1 cellular context compared by ENCODE assay signal in the genomic region with DNA sequence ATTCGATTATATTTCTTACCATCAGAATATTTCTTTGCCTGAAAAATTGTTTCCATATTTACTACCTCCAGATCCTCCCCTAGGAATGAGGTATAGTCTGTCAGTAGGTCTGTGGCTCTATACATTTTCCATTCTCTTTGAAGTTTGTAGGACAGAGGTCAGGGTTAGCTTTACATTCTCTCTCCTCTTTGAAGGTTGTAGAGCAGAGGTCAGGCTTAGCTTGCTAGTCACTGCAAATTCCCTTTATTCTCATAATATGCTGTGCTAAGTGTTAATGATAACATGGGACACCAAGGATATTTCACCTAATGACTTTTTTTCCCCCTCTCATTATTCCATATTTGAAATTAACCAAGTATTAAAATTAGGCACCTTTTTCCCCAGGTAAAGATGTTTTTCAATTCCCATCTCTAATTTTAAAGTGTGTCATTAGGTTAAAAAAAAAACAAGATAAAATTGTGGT.
A peak's percentile ranks its signal among the peaks of the same experiment; 100 is the strongest.
TF ChIP-seq lines count a peak whose summit lies in the region.

No MANE protein-coding gene starts in this region.

TF ChIP-seq in HepG2, 621 proteins besides CTCF, POLR2A, EP300 and RAD21 (continued from another document and continues in another):
- TF ChIP-seq, protein P1, sequence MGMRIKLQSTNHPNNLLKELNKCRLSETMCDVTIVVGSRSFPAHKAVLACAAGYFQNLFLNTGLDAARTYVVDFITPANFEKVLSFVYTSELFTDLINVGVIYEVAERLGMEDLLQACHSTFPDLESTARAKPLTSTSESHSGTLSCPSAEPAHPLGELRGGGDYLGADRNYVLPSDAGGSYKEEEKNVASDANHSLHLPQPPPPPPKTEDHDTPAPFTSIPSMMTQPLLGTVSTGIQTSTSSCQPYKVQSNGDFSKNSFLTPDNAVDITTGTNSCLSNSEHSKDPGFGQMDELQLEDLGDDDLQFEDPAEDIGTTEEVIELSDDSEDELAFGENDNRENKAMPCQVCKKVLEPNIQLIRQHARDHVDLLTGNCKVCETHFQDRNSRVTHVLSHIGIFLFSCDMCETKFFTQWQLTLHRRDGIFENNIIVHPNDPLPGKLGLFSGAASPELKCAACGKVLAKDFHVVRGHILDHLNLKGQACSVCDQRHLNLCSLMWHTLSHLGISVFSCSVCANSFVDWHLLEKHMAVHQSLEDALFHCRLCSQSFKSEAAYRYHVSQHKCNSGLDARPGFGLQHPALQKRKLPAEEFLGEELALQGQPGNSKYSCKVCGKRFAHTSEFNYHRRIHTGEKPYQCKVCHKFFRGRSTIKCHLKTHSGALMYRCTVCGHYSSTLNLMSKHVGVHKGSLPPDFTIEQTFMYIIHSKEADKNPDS (CRISPR knock-in tag; IDR thresholded peaks at IDR 0.05) = no peak
- TF ChIP-seq IRF2 (CRISPR knock-in tag; IDR thresholded peaks at IDR 0.05) = peak; percentile 56; the same call in 1 of the 2 replicates
- TF ChIP-seq PRPF4 (IDR thresholded peaks at IDR 0.05; ENCODE audit: low read depth, low read length, poor library complexity, severe bottlenecking) = no peak
- TF ChIP-seq ZBTB42 (CRISPR knock-in tag; IDR thresholded peaks at IDR 0.05) = no peak
- no peak for TF ChIP-seq ZNF674 (CRISPR knock-in tag; IDR thresholded peaks at IDR 0.05; ENCODE audit: low read depth)
- TF ChIP-seq TCF7L2 (IDR thresholded peaks at IDR 0.05; ENCODE audit: low read depth, low read length) = peak; percentile 74
- no peak for TF ChIP-seq SNAPC2 (CRISPR knock-in tag; IDR thresholded peaks at IDR 0.05)
- no peak for TF ChIP-seq IKZF4 (CRISPR knock-in tag; IDR thresholded peaks at IDR 0.05; ENCODE audit: borderline replicate concordance, low read depth, not compliant biosample characterization)
- TF ChIP-seq, protein P2, sequence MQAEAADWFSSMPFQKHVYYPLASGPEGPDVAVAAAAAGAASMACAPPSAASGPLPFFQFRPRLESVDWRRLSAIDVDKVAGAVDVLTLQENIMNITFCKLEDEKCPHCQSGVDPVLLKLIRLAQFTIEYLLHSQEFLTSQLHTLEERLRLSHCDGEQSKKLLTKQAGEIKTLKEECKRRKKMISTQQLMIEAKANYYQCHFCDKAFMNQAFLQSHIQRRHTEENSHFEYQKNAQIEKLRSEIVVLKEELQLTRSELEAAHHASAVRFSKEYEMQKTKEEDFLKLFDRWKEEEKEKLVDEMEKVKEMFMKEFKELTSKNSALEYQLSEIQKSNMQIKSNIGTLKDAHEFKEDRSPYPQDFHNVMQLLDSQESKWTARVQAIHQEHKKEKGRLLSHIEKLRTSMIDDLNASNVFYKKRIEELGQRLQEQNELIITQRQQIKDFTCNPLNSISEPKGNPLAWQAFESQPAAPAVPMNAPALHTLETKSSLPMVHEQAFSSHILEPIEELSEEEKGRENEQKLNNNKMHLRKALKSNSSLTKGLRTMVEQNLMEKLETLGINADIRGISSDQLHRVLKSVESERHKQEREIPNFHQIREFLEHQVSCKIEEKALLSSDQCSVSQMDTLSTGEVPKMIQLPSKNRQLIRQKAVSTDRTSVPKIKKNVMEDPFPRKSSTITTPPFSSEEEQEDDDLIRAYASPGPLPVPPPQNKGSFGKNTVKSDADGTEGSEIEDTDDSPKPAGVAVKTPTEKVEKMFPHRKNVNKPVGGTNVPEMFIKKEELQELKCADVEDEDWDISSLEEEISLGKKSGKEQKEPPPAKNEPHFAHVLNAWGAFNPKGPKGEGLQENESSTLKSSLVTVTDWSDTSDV (CRISPR knock-in tag; IDR thresholded peaks at IDR 0.05) = no peak
- no peak for TF ChIP-seq KDM4B (CRISPR knock-in tag; IDR thresholded peaks at IDR 0.05)
- TF ChIP-seq, protein P3, sequence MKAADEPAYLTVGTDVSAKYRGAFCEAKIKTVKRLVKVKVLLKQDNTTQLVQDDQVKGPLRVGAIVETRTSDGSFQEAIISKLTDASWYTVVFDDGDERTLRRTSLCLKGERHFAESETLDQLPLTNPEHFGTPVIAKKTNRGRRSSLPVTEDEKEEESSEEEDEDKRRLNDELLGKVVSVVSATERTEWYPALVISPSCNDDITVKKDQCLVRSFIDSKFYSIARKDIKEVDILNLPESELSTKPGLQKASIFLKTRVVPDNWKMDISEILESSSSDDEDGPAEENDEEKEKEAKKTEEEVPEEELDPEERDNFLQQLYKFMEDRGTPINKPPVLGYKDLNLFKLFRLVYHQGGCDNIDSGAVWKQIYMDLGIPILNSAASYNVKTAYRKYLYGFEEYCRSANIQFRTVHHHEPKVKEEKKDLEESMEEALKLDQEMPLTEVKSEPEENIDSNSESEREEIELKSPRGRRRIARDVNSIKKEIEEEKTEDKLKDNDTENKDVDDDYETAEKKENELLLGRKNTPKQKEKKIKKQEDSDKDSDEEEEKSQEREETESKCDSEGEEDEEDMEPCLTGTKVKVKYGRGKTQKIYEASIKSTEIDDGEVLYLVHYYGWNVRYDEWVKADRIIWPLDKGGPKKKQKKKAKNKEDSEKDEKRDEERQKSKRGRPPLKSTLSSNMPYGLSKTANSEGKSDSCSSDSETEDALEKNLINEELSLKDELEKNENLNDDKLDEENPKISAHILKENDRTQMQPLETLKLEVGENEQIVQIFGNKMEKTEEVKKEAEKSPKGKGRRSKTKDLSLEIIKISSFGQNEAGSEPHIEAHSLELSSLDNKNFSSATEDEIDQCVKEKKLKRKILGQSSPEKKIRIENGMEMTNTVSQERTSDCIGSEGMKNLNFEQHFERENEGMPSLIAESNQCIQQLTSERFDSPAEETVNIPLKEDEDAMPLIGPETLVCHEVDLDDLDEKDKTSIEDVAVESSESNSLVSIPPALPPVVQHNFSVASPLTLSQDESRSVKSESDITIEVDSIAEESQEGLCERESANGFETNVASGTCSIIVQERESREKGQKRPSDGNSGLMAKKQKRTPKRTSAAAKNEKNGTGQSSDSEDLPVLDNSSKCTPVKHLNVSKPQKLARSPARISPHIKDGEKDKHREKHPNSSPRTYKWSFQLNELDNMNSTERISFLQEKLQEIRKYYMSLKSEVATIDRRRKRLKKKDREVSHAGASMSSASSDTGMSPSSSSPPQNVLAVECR (CRISPR knock-in tag; IDR thresholded peaks at IDR 0.05; ENCODE audit: borderline replicate concordance) = no peak; the same call in 1 of the 2 replicates
- TF ChIP-seq, protein P4, sequence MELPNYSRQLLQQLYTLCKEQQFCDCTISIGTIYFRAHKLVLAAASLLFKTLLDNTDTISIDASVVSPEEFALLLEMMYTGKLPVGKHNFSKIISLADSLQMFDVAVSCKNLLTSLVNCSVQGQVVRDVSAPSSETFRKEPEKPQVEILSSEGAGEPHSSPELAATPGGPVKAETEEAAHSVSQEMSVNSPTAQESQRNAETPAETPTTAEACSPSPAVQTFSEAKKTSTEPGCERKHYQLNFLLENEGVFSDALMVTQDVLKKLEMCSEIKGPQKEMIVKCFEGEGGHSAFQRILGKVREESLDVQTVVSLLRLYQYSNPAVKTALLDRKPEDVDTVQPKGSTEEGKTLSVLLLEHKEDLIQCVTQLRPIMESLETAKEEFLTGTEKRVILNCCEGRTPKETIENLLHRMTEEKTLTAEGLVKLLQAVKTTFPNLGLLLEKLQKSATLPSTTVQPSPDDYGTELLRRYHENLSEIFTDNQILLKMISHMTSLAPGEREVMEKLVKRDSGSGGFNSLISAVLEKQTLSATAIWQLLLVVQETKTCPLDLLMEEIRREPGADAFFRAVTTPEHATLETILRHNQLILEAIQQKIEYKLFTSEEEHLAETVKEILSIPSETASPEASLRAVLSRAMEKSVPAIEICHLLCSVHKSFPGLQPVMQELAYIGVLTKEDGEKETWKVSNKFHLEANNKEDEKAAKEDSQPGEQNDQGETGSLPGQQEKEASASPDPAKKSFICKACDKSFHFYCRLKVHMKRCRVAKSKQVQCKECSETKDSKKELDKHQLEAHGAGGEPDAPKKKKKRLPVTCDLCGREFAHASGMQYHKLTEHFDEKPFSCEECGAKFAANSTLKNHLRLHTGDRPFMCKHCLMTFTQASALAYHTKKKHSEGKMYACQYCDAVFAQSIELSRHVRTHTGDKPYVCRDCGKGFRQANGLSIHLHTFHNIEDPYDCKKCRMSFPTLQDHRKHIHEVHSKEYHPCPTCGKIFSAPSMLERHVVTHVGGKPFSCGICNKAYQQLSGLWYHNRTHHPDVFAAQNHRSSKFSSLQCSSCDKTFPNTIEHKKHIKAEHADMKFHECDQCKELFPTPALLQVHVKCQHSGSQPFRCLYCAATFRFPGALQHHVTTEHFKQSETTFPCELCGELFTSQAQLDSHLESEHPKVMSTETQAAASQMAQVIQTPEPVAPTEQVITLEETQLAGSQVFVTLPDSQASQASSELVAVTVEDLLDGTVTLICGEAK (IDR thresholded peaks at IDR 0.05) = no peak
- TF ChIP-seq, protein P4 (CRISPR knock-in tag; IDR thresholded peaks at IDR 0.05) = no peak
- no peak for TF ChIP-seq MYC (CRISPR knock-in tag; IDR thresholded peaks at IDR 0.05; ENCODE audit: borderline replicate concordance)
- no peak for TF ChIP-seq ZNF235 (CRISPR knock-in tag; IDR thresholded peaks at IDR 0.05; ENCODE audit: borderline replicate concordance)
- TF ChIP-seq NR1H2 (CRISPR knock-in tag; IDR thresholded peaks at IDR 0.05; ENCODE audit: borderline replicate concordance, low read depth) = no peak
- TF ChIP-seq GFI1 (CRISPR knock-in tag; IDR thresholded peaks at IDR 0.05; ENCODE audit: borderline replicate concordance) = 0 out of 2 replicates have a peak, but pooled peaks have one; percentile 15
- TF ChIP-seq ZNF543 (CRISPR knock-in tag; IDR thresholded peaks at IDR 0.05) = no peak
- TF ChIP-seq, protein P5, sequence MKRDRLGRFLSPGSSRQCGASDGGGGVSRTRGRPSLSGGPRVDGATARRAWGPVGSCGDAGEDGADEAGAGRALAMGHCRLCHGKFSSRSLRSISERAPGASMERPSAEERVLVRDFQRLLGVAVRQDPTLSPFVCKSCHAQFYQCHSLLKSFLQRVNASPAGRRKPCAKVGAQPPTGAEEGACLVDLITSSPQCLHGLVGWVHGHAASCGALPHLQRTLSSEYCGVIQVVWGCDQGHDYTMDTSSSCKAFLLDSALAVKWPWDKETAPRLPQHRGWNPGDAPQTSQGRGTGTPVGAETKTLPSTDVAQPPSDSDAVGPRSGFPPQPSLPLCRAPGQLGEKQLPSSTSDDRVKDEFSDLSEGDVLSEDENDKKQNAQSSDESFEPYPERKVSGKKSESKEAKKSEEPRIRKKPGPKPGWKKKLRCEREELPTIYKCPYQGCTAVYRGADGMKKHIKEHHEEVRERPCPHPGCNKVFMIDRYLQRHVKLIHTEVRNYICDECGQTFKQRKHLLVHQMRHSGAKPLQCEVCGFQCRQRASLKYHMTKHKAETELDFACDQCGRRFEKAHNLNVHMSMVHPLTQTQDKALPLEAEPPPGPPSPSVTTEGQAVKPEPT (CRISPR knock-in tag; IDR thresholded peaks at IDR 0.05; ENCODE audit: low read depth) = no peak
- TF ChIP-seq ZNF501 (CRISPR knock-in tag; IDR thresholded peaks at IDR 0.05) = no peak
- no peak for TF ChIP-seq ZNF263 (CRISPR knock-in tag; IDR thresholded peaks at IDR 0.05)
- TF ChIP-seq TAF15 (IDR thresholded peaks at IDR 0.05; ENCODE audit: low read depth, low read length, poor library complexity, severe bottlenecking) = no peak
- TF ChIP-seq ZNF790 (CRISPR knock-in tag; IDR thresholded peaks at IDR 0.05; ENCODE audit: borderline replicate concordance) = no peak
- no peak for TF ChIP-seq ZSCAN29 (CRISPR knock-in tag; conservative IDR thresholded peaks at IDR 0.05)
- peak; percentile 83 for TF ChIP-seq BCL6 (CRISPR knock-in tag; IDR thresholded peaks at IDR 0.05)
- peak; percentile 83 to 86 for TF ChIP-seq MAFK (conservative IDR thresholded peaks at IDR 0.05 in 1 of 2, IDR thresholded peaks at IDR 0.05 in 1 of 2; ENCODE audit: low read length in 2 of 2)
- TF ChIP-seq, protein P6, sequence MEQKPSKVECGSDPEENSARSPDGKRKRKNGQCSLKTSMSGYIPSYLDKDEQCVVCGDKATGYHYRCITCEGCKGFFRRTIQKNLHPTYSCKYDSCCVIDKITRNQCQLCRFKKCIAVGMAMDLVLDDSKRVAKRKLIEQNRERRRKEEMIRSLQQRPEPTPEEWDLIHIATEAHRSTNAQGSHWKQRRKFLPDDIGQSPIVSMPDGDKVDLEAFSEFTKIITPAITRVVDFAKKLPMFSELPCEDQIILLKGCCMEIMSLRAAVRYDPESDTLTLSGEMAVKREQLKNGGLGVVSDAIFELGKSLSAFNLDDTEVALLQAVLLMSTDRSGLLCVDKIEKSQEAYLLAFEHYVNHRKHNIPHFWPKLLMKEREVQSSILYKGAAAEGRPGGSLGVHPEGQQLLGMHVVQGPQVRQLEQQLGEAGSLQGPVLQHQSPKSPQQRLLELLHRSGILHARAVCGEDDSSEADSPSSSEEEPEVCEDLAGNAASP (CRISPR knock-in tag; IDR thresholded peaks at IDR 0.05; ENCODE audit: borderline replicate concordance) = peak; percentile 63; the same call in 1 of the 2 replicates
- no peak for TF ChIP-seq ZNF629 (CRISPR knock-in tag; conservative IDR thresholded peaks at IDR 0.05)
- no peak for TF ChIP-seq ZNF768 (CRISPR knock-in tag; IDR thresholded peaks at IDR 0.05)
- TF ChIP-seq ZSCAN21 (CRISPR knock-in tag; IDR thresholded peaks at IDR 0.05; ENCODE audit: borderline replicate concordance) = no peak
- no peak for TF ChIP-seq ZNF572 (CRISPR knock-in tag; IDR thresholded peaks at IDR 0.05)
- no peak for TF ChIP-seq ZNF598 (CRISPR knock-in tag; IDR thresholded peaks at IDR 0.05; ENCODE audit: borderline replicate concordance)
